ENCODE assay signal across 1 cellular context in genomic region chr11:63986156-63986931, GRCh38.
TF ChIP-seq lines count a peak whose summit lies in the region.

Gene OTUB1 (plus strand): TSS chr11:63986438. CDS start chr11:63986457, 19 bp downstream.

TF ChIP-seq in K562, 482 proteins besides CTCF, POLR2A, EP300 and RAD21 (continued from another document and continues in another):
- TF ChIP-seq ZNF512 (tag; IDR thresholded peaks at IDR 0.05) (no peak), SMC3 (conservative IDR thresholded peaks at IDR 0.05; ENCODE audit: insufficient read depth, low read depth, low read length) (no peak; the same call in 1 of the 2 replicates), NR2F6 (CRISPR knock-in tag; IDR thresholded peaks at IDR 0.05) (no peak), E2F5 (CRISPR knock-in tag; IDR thresholded peaks at IDR 0.05) (no peak), ETV1 (tag; conservative IDR thresholded peaks at IDR 0.05; ENCODE audit: low read depth) (0 out of 2 replicates have a peak, but pooled peaks have one; percentile 37), NFATC3 (IDR thresholded peaks at IDR 0.05) (no peak), EZH2 (IDR thresholded peaks at IDR 0.05; ENCODE audit: borderline replicate concordance, low read depth, low read length) (no peak), ZNF830 (CRISPR knock-in tag; IDR thresholded peaks at IDR 0.05) (no peak), ZNF124 (CRISPR knock-in tag; IDR thresholded peaks at IDR 0.05) (no peak; the same call in 1 of the 2 replicates), GTF3C2 (IDR thresholded peaks at IDR 0.05; ENCODE audit: borderline replicate concordance, extremely low read depth, insufficient read length) (no peak), TEAD1 (CRISPR knock-in tag; IDR thresholded peaks at IDR 0.05) (no peak), TEAD2 (tag; IDR thresholded peaks at IDR 0.05) (no peak), SP2 (IDR thresholded peaks at IDR 0.05; ENCODE audit: extremely low read depth, low read depth, low read length, poor library complexity, severe bottlenecking) (no peak), HDAC8 (tag; IDR thresholded peaks at IDR 0.05) (no peak), ARID3B (CRISPR knock-in tag; IDR thresholded peaks at IDR 0.05; ENCODE audit: borderline replicate concordance) (no peak), CEBPG (CRISPR knock-in tag; IDR thresholded peaks at IDR 0.05) (no peak), CEBPG (tag; conservative IDR thresholded peaks at IDR 0.05 in 1 of 2, IDR thresholded peaks at IDR 0.05 in 1 of 2) (no peak), ZNF407 (IDR thresholded peaks at IDR 0.05; ENCODE audit: low read depth) (no peak), ZNF445 (CRISPR knock-in tag; IDR thresholded peaks at IDR 0.05; ENCODE audit: low read depth) (no peak), BDP1 (IDR thresholded peaks at IDR 0.05; ENCODE audit: insufficient read depth, insufficient read length) (no peak), HMGN3 (IDR thresholded peaks at IDR 0.05; ENCODE audit: borderline replicate concordance, extremely low read depth, insufficient read length, low read depth, low read length) (peak; percentile 25), PRDM10 (IDR thresholded peaks at IDR 0.05; ENCODE audit: partially characterized antibody) (peak; percentile 91), SOX6 (IDR thresholded peaks at IDR 0.05) (no peak), PURB (CRISPR knock-in tag; IDR thresholded peaks at IDR 0.05; ENCODE audit: low read depth) (no peak), SNIP1 (IDR thresholded peaks at IDR 0.05; ENCODE audit: low read depth) (no peak), CBX8 (IDR thresholded peaks at IDR 0.05; ENCODE audit: borderline replicate concordance, extremely low read depth, low read depth, low read length, poor library complexity, severe bottlenecking) (no peak), ZNF785 (CRISPR knock-in tag; IDR thresholded peaks at IDR 0.05) (no peak), ZBTB34 (CRISPR knock-in tag; IDR thresholded peaks at IDR 0.05) (no peak), CREB5 (CRISPR knock-in tag; IDR thresholded peaks at IDR 0.05) (no peak), SNAPC5 (CRISPR knock-in tag; IDR thresholded peaks at IDR 0.05) (no peak), SAFB2 (IDR thresholded peaks at IDR 0.05; ENCODE audit: borderline replicate concordance, low read depth, low read length, severe bottlenecking) (no peak), HMBOX1 (IDR thresholded peaks at IDR 0.05) (no peak), NR2C1 (IDR thresholded peaks at IDR 0.05) (peak; percentile 97), NR2C1 (tag; IDR thresholded peaks at IDR 0.05) (peak; percentile 98)
